ENCODE assay signal across 31 cellular contexts in the genomic region with DNA sequence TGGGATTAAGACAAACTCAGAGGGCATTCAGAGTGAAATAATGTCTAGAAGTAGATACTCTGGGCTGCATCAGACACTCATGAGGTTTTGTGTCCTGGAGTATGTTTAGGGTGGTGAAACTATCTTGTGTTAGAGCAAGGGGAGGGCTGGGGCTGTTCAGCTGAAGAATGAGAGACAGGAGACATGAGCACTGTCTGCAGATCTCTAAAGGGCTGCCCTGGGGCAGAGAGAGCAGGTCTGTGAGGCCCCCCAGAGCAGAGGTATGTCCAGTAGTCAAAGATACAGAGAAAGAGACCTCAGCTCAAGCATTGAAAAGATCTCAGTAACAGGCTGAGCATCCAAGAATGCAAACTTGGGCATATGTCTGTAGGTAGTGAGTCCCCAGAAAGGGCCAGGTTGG.
"Had no signal": no experiment of that assay in that cellular context is flagged by ENCODE, and none has a peak within 500 bp of the region (broad histone marks: within the 10 kb centered on the region; RNA-seq: fewer than 3 reads in every experiment).

No MANE protein-coding gene starts in this region.

- DNase-seq: activated B cell treated with CpG ODN at 0.5 μM for 24 hours; activated CD4-positive, alpha-beta T cell treated with anti-CD3 and anti-CD28 coated beads for 48 hours; activated CD4-positive, alpha-beta T cell treated with anti-CD3 and anti-CD28 coated beads, Interleukin-2, amount 50 U/mL, for 1 hour; activated CD4-positive, alpha-beta T cell treated with anti-CD3 and anti-CD28 coated beads, Interleukin-2, amount 50 U/mL, for 48 hours; activated CD8-positive, alpha-beta memory T cell treated with anti-CD3 and anti-CD28 coated beads for 24 hours; activated CD8-positive, alpha-beta T cell treated with anti-CD3 and anti-CD28 coated beads for 36 hours; activated gamma-delta T cell; activated naive CD4-positive, alpha-beta T cell; activated naive CD4-positive, alpha-beta T cell treated with anti-CD3 and anti-CD28 coated beads, Interleukin-2, amount 10 ng/mL, durations not matched to agents 7 days and 5 days; activated naive CD8-positive, alpha-beta T cell treated with anti-CD3 and anti-CD28 coated beads, Interleukin-2, amount 10 ng/mL, durations not matched to agents 7 days and 5 days; activated T-cell treated with anti-CD3 and anti-CD28 coated beads for 4 hours; activated T-cell treated with anti-CD3 and anti-CD28 coated beads, Interleukin-2, amount 50 U/mL, for 24 hours; activated T-cell treated with anti-CD3 and anti-CD28 coated beads, Interleukin-2, amount 50 U/mL, for 72 hours; cortex of kidney; dermis blood vessel endothelial cell; effector CD4-positive, alpha-beta T cell; effector memory CD8-positive, alpha-beta T cell; erythroblast; foreskin keratinocyte; gastrocnemius medialis; glutamatergic neuron; SW 1271; T-cell; T1000; WERI-Rb-1 had no signal

- ATAC-seq: activated CD4-positive, CD25-positive, alpha-beta regulatory T cell treated with anti-CD3 and anti-CD28 coated beads, Interleukin-2, amount 50 U/mL, for 24 hours; activated CD8-positive, alpha-beta T cell treated with anti-CD3 and anti-CD28 coated beads for 36 hours; activated naive CD4-positive, alpha-beta T cell treated with anti-CD3 and anti-CD28 coated beads, Interleukin-2, amount 50 U/mL, for 72 hours; activated T-cell treated with anti-CD3 and anti-CD28 coated beads, Interleukin-2, amount 50 U/mL, for 72 hours; effector memory CD8-positive, alpha-beta T cell; foreskin keratinocyte; gastrocnemius medialis; T-cell had no signal

- H3K27me3 ChIP-seq: ascending aorta, breast epithelium, cardiac muscle cell, esophagus muscularis mucosa, gastrocnemius medialis had no signal

- H3K27ac ChIP-seq: ascending aorta, breast epithelium, cardiac muscle cell, esophagus muscularis mucosa, foreskin keratinocyte, gastrocnemius medialis, WERI-Rb-1 had no signal

- H3K9me3 ChIP-seq: ascending aorta, breast epithelium, esophagus muscularis mucosa, gastrocnemius medialis had no signal

- H3K4me3 ChIP-seq: ascending aorta, breast epithelium, cardiac muscle cell, esophagus muscularis mucosa, gastrocnemius medialis had no signal

- H3K4me1 ChIP-seq: ascending aorta, breast epithelium, foreskin keratinocyte, gastrocnemius medialis had no signal

- H3K36me3 ChIP-seq: ascending aorta, breast epithelium, cardiac muscle cell, esophagus muscularis mucosa, gastrocnemius medialis, WERI-Rb-1 had no signal
